In the genomic region with DNA sequence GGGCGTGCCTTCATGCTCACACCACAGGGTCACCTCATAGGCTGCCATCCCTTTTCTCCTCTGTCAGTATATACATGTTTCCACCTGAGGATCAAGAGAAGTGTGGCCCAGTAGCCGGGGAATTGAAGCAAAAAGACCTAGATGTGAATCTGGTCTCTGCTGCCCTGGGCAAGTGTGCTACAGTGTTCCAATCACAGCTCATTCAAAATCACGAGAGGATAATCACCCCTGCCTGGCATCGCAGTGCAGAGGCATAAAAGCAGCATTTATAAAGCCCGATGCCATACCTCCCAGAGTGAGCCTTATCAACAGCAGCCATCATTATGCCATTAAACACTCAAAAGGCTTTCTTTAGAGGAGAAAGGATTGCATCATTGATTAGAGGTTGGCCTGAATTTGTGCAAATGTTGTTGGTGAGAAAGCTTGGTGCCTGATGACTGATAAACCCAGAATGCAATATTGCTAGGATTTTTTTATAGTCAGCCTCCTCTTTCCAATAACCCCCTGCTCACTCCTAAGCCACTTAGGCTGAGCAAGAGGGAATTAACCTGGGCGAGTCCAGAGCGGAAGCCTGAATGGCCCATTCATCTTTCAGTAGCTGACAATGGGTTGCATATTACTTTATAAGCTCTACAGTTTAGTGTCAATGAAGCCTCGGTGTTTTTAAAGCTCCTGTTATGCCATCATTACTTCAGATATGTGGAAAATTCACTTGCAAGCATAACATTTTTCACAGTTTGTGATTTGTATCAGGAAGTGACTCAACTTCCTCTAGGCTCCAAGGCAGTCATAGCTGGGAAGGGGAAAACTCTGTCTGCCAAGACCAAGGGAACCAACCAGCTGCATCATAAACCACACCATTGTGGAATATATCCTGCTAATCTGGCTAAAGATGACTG, we compare ENCODE assay signal across 9 cellular contexts.
DNase-seq lines count a peak whose midpoint lies in the region; ATAC-seq and TF ChIP-seq lines count a peak whose summit lies in the region.
"Had no signal": no experiment of that assay in that cellular context is flagged by ENCODE, and none has a peak within 500 bp of the region (broad histone marks: within the 10 kb centered on the region; RNA-seq: fewer than 3 reads in every experiment).

No MANE protein-coding gene starts in this region.

- intact Hi-C loops in CD14-positive monocyte (cut with micrococcal nuclease): no loop called here
- intact Hi-C loops in colonic mucosa (cut with DNase I): no loop called here

- H3K27ac ChIP-seq in colonic mucosa: peak overlapping the region; percentile 3
- peak overlapping the region; percentile 11 for H3K27ac ChIP-seq in muscle layer of duodenum (ENCODE audit: low read length)

- no peaks in the 10 kb centered on the region for H3K9me3 Mint-ChIP-seq in CD14-positive monocyte

- H3K4me1 ChIP-seq in colonic mucosa (no peaks in the 10 kb centered on the region), muscle layer of duodenum (ENCODE audit: control insufficient read depth in 1 of 2, insufficient read depth in 2 of 2, low read length in 2 of 2) (no peaks in the 10 kb centered on the region)

- peaks cover 31% of the 10 kb centered on the region for H3K4me1 Mint-ChIP-seq in CD14-positive monocyte

- no peak for ATAC-seq in HG02588 (IDR thresholded peaks at IDR 0.05; ENCODE audit: unreplicated experiment)
- ATAC-seq in HG03432 (IDR thresholded peaks at IDR 0.05; ENCODE audit: unreplicated experiment): no peak

- H3K4me3 ChIP-seq in colonic mucosa: no peak overlapping the region
- no peak overlapping the region for H3K4me3 ChIP-seq in muscle layer of duodenum (ENCODE audit: low read depth in 1 of 2, low read length in 2 of 2)

- H3K4me3 Mint-ChIP-seq in CD14-positive monocyte: peak overlapping the region in 1 of 2 donors; percentile 26

- TF ChIP-seq CTCF in CD14-positive monocyte (IDR thresholded peaks at IDR 0.05) (no peak), colonic mucosa (IDR thresholded peaks at IDR 0.05) (no peak)

- no peaks in the 10 kb centered on the region for H3K36me3 Mint-ChIP-seq in CD14-positive monocyte

- no peaks in the 10 kb centered on the region for H3K27me3 ChIP-seq in colonic mucosa
- no peaks in the 10 kb centered on the region for H3K27me3 ChIP-seq in muscle layer of duodenum (ENCODE audit: low read depth, low read length)

- H3K36me3 ChIP-seq in colonic mucosa (no peaks in the 10 kb centered on the region), muscle layer of duodenum (ENCODE audit: control insufficient read depth in 1 of 2, insufficient read depth in 2 of 2, low read length in 2 of 2) (no peaks in the 10 kb centered on the region)

- H3K27me3 Mint-ChIP-seq in CD14-positive monocyte (ENCODE audit: low read depth in 3 of 3): peaks cover 0 to 4% (median 3%) of the 10 kb centered on the region in 3 donors

- no peak overlapping the region for H3K9ac ChIP-seq in colonic mucosa (ENCODE audit: low read depth in 2 of 2, low read length in 2 of 2)

- H3K27ac Mint-ChIP-seq in CD14-positive monocyte: peak overlapping the region; percentile 61 to 87 (median 74)

- H3K9me3 ChIP-seq in colonic mucosa (no peaks in the 10 kb centered on the region), muscle layer of duodenum (ENCODE audit: control insufficient read depth in 1 of 2, low read length in 2 of 2) (no peaks in the 10 kb centered on the region)

- DNase-seq in CD14-positive monocyte (ENCODE audit: low spot score) (peak; percentile 55), NCI-H2081 treated with DMSO at 0.1 percent for 48 hours (lab: John Stamatoyannopoulos, UW) (peak; percentile 41), colonic mucosa (no peak), NCI-H510A treated with DMSO at 0.1 percent for 48 hours (lab: John Stamatoyannopoulos, UW) (no peak), germinal center (ENCODE audit: low spot score) (no peak)
- DNase-seq: NCI-H446 treated with DMSO at 0.1 percent for 48 hours had no signal

Comparison
In these comparisons a context has a peak if more than half of its experiments do, and no peak if none do; other contexts are left out.
1. DNase-seq: peak in CD14-positive monocyte (single experiment) and NCI-H2081 treated with DMSO at 0.1 percent for 48 hours (single experiment); none in colonic mucosa (single experiment), NCI-H510A treated with DMSO at 0.1 percent for 48 hours (single experiment) and germinal center (single experiment).